ENCODE assay signal across 8 cellular contexts in genomic region chr2:70552501-70553333, GRCh38. TPM values are rescaled to one million over a fixed set of nuclear protein-coding genes. Genes with fewer than 3 reads are reported as not detected.
DNase-seq lines count a peak whose midpoint lies in the region; ATAC-seq lines count a peak whose summit lies in the region.

No MANE protein-coding gene starts in this region.

- no peaks in the 10 kb centered on the region for H3K9me3 Mint-ChIP-seq in activated CD4-positive, alpha-beta T cell treated with anti-CD3 and anti-CD28 coated beads, Interleukin-2, amount 10 ng/mL, durations not matched to agents 7 days and 5 days

- intact Hi-C loops in right cardiac atrium (cut with DNase I), result loop anchor here in 2 of 4 donors (5.0 to 10.0 kb wide), 2 partner anchors 60 to 62 kb away; no protein-coding TSS in a partner anchor

- peak overlapping the region; percentile 68 for H3K4me3 Mint-ChIP-seq in activated CD4-positive, alpha-beta T cell treated with anti-CD3 and anti-CD28 coated beads, Interleukin-2, amount 10 ng/mL, durations not matched to agents 7 days and 5 days

- H3K27me3 ChIP-seq in right cardiac atrium (ENCODE audit: control insufficient read depth, insufficient read depth) (no peaks in the 10 kb centered on the region), skeletal muscle satellite cell (ENCODE audit: control insufficient read depth, insufficient read depth, low read length) (peaks cover 76% of the 10 kb centered on the region)

- 2% methylated on average over 45 of the region's 45 CpGs for WGBS in right cardiac atrium

- no peak overlapping the region for H3K27ac ChIP-seq in right cardiac atrium (ENCODE audit: low read length)

- no peak overlapping the region for H3K9ac ChIP-seq in skeletal muscle satellite cell (ENCODE audit: low read depth, low read length)

- no peak for ATAC-seq in right cardiac atrium
- ATAC-seq in GM21423 (IDR thresholded peaks at IDR 0.05; ENCODE audit: unreplicated experiment), result no peak
- ATAC-seq in HG03520 (IDR thresholded peaks at IDR 0.05; ENCODE audit: unreplicated experiment), result no peak

- H3K36me3 Mint-ChIP-seq in activated CD4-positive, alpha-beta T cell treated with anti-CD3 and anti-CD28 coated beads, Interleukin-2, amount 10 ng/mL, durations not matched to agents 7 days and 5 days (ENCODE audit: low read depth), result no peaks in the 10 kb centered on the region

- no peaks in the 10 kb centered on the region for H3K4me1 ChIP-seq in right cardiac atrium (ENCODE audit: control insufficient read depth, insufficient read depth, low read length)
- peaks cover 8% of the 10 kb centered on the region for H3K4me1 ChIP-seq in skeletal muscle satellite cell (ENCODE audit: control insufficient read depth, insufficient read depth, low read length)

- H3K4me2 ChIP-seq in skeletal muscle satellite cell (ENCODE audit: low read length), result peak overlapping the region; percentile 78

- H3K4me1 Mint-ChIP-seq in activated CD4-positive, alpha-beta T cell treated with anti-CD3 and anti-CD28 coated beads, Interleukin-2, amount 10 ng/mL, durations not matched to agents 7 days and 5 days, result peaks cover 28% of the 10 kb centered on the region

- H3K9me3 ChIP-seq in right cardiac atrium (ENCODE audit: control insufficient read depth, low read length) (no peaks in the 10 kb centered on the region), skeletal muscle satellite cell (replicated peaks; ENCODE audit: low read length) (no peaks in the 10 kb centered on the region)

- POLR2A ChIA-PET in activated CD4-positive, alpha-beta T cell treated with anti-CD3 and anti-CD28 coated beads, Interleukin-2, amount 10 ng/mL, durations not matched to agents 7 days and 5 days (lab: Charles Lee), result no interaction called here

- DNase-seq in stimulated activated naive CD4-positive, alpha-beta T cell (lab: John Stamatoyannopoulos, UW), result peak in 5 of 6 experiments; percentile 10 to 30 (median 14)
- no peak for DNase-seq in stimulated activated naive CD4-positive, alpha-beta T cell treated with Interleukin-2 at 50 U/mL for 16 hours (lab: John Stamatoyannopoulos, UW)
- no peak for DNase-seq in activated CD4-positive, alpha-beta T cell treated with anti-CD3 and anti-CD28 coated beads, Interleukin-2, amount 10 ng/mL, durations not matched to agents 7 days and 5 days
- no peak for DNase-seq in right cardiac atrium
- DNase-seq in HPDE6-E6E7 (ENCODE audit: extremely low spot score), result no peak

- H3K4me3 ChIP-seq in right cardiac atrium (ENCODE audit: low read length), result peak overlapping the region; percentile 86
- H3K4me3 ChIP-seq in skeletal muscle satellite cell (ENCODE audit: low read length), result peak overlapping the region; percentile 72

- no peak overlapping the region for H3K27ac Mint-ChIP-seq in activated CD4-positive, alpha-beta T cell treated with anti-CD3 and anti-CD28 coated beads, Interleukin-2, amount 10 ng/mL, durations not matched to agents 7 days and 5 days

- CTCF ChIA-PET in activated CD4-positive, alpha-beta T cell treated with anti-CD3 and anti-CD28 coated beads, Interleukin-2, amount 10 ng/mL, durations not matched to agents 7 days and 5 days (lab: Charles Lee), result interaction anchor here (0.6 to 1.0 kb wide), 4 partner anchors 16 to 956 kb away, joined by 3 read pairs; no protein-coding TSS in a partner anchor

- no peaks in the 10 kb centered on the region for H3K36me3 ChIP-seq in skeletal muscle satellite cell (ENCODE audit: insufficient read depth, low read length)

- peaks cover 48% of the 10 kb centered on the region for H3K27me3 Mint-ChIP-seq in activated CD4-positive, alpha-beta T cell treated with anti-CD3 and anti-CD28 coated beads, Interleukin-2, amount 10 ng/mL, durations not matched to agents 7 days and 5 days

RNA-seq across cellular contexts. Expression of gene TGFA, which starts 0.9 kb away (rescaled TPM):
- total RNA-seq in activated CD4-positive, alpha-beta T cell treated with anti-CD3 and anti-CD28 coated beads, Interleukin-2, amount 10 ng/mL, durations not matched to agents 7 days and 5 days, result under 1 TPM in 1 of 2 experiments, not detected in 1; 0.07 TPM
- under 1 TPM; 0.47 to 0.96 (median 0.58) TPM for total RNA-seq in right cardiac atrium
- 0.81 TPM for polyA plus RNA-seq in right cardiac atrium
- not detected in 2 replicates for total RNA-seq in skeletal muscle satellite cell (2012; rRNA removed)

Comparison
In these comparisons a context has a peak if more than half of its experiments do, and no peak if none do; other contexts are left out.
1. DNase-seq: peak in stimulated activated naive CD4-positive, alpha-beta T cell (5 of 6); none in stimulated activated naive CD4-positive, alpha-beta T cell treated with Interleukin-2 at 50 U/mL for 16 hours (single experiment), activated CD4-positive, alpha-beta T cell treated with anti-CD3 and anti-CD28 coated beads, Interleukin-2, amount 10 ng/mL, durations not matched to agents 7 days and 5 days (single experiment), right cardiac atrium (0 of 3) and HPDE6-E6E7 (single experiment).